12 cellular contexts compared by ENCODE assay signal in genomic region chr20:38883081-38883980, GRCh38. TPM values are rescaled to one million over a fixed set of nuclear protein-coding genes. Genes with fewer than 3 reads are reported as not detected.
A peak's percentile ranks its signal among the peaks of the same experiment; 100 is the strongest.
DNase-seq lines count a peak whose midpoint lies in the region; ATAC-seq, FAIRE-seq and TF ChIP-seq lines count a peak whose summit lies in the region.
"Had no signal": no experiment of that assay in that cellular context is flagged by ENCODE, and none has a peak within 500 bp of the region (broad histone marks: within the 10 kb centered on the region; RNA-seq: fewer than 3 reads in every experiment).

No MANE protein-coding gene starts in this region.

- TF ChIP-seq CTCF in GM12878 (IDR thresholded peaks at IDR 0.05 in 2 of 3, conservative IDR thresholded peaks at IDR 0.05 in 1 of 3; ENCODE audit: control insufficient read depth in 2 of 3, extremely low read depth in 1 of 3, insufficient read depth in 1 of 3, low read depth in 3 of 3, low read length in 3 of 3), result no peak
- TF ChIP-seq CTCF in chondrocyte (IDR thresholded peaks at IDR 0.05), result no peak

- peak overlapping the region; percentile 65 to 94 (median 89) for H3K27ac Mint-ChIP-seq in naive thymus-derived CD8-positive, alpha-beta T cell
- H3K27ac Mint-ChIP-seq in chondrocyte (ENCODE audit: unreplicated experiment), result no peak overlapping the region

- no peaks in the 10 kb centered on the region for H3K9me3 Mint-ChIP-seq in naive thymus-derived CD8-positive, alpha-beta T cell
- no peaks in the 10 kb centered on the region for H3K9me3 Mint-ChIP-seq in chondrocyte (ENCODE audit: low read depth)

- H3K9ac ChIP-seq in GM12878 (ENCODE audit: control insufficient read depth, insufficient read depth, low read length), result no peak overlapping the region
- H3K9ac ChIP-seq: parathyroid adenoma had no signal

- CTCF ChIA-PET in GM12878 (lab: Yijun Ruan, JAX), result interaction anchor here (0.8 to 14.0 kb wide), 6 partner anchors 9 to 24 kb away, joined by 3 to 183 read pairs (median 4); no protein-coding TSS in a partner anchor

- H3K27me3 Mint-ChIP-seq in naive thymus-derived CD8-positive, alpha-beta T cell, result no peaks in the 10 kb centered on the region
- H3K27me3 Mint-ChIP-seq in chondrocyte (ENCODE audit: low read depth), result peaks cover 45% of the 10 kb centered on the region

- peak overlapping the region; percentile 19; the same call in 1 of the 2 replicates for H3K27ac ChIP-seq in GM12878 (ENCODE audit: control insufficient read depth, insufficient read depth)
- H3K27ac ChIP-seq: parathyroid adenoma, thoracic aorta had no signal

- H3K4me1 ChIP-seq in GM12878 (ENCODE audit: control insufficient read depth, insufficient read depth, low read length), result peaks cover 34% of the 10 kb centered on the region

- POLR2A ChIA-PET in GM12878 (lab: Charles Lee), result interaction anchor here (0.8 to 0.9 kb wide), 2 partner anchors 9 to 78 kb away, joined by 3 read pairs; partner anchors contain the start of gene PPP1R16B
- POLR2A ChIA-PET in naive thymus-derived CD8-positive, alpha-beta T cell (lab: Charles Lee), result interaction anchor here (0.6 to 5.5 kb wide), 9 partner anchors 8 to 133 kb away, joined by 3 to 30 read pairs (median 5); partner anchors contain the start of genes DHX35 and PPP1R16B

- 0 out of 2 replicates have a peak, but pooled peaks have one; percentile 18 for TF ChIP-seq POLR2A in GM12878 (IDR thresholded peaks at IDR 0.05; ENCODE audit: low read depth, low read length)

- ATAC-seq in GM12878 (no peak), GM21786 (IDR thresholded peaks at IDR 0.05; ENCODE audit: unreplicated experiment) (no peak)
- peak; percentile 37 to 49 for ATAC-seq in naive thymus-derived CD8-positive, alpha-beta T cell

- H3K36me3 Mint-ChIP-seq in naive thymus-derived CD8-positive, alpha-beta T cell, result no peaks in the 10 kb centered on the region
- no peaks in the 10 kb centered on the region for H3K36me3 Mint-ChIP-seq in chondrocyte (ENCODE audit: low read depth)

- peak overlapping the region in 6 of 10 donors; percentile 8 to 71 (median 28) for H3K4me3 Mint-ChIP-seq in naive thymus-derived CD8-positive, alpha-beta T cell
- H3K4me3 Mint-ChIP-seq in chondrocyte (ENCODE audit: unreplicated experiment), result no peak overlapping the region

- WGBS in GM12878 (ENCODE audit: insufficient coverage, insufficient replicate concordance, low lambda C conversion rate, missing lambda C conversion rate), result 78% methylated on average over 20 of the region's 20 CpGs

- FAIRE-seq in GM12878 (lab: Jason Lieb, UNC), result no peak
- FAIRE-seq: endothelial cell of umbilical vein had no signal

- TF ChIP-seq RAD21 in GM12878 (IDR thresholded peaks at IDR 0.05; ENCODE audit: insufficient read depth, low read depth, low read length), result no peak

- peak in 2 of 3 experiments; percentile 53 to 70 for DNase-seq in NCI-H1417 (lab: John Stamatoyannopoulos, UW)
- no peak for DNase-seq in NCI-H1417 treated with DMSO at 0.1 percent for 48 hours (lab: John Stamatoyannopoulos, UW)
- DNase-seq in NCI-H2196 treated with DMSO at 0.1 percent for 48 hours (lab: John Stamatoyannopoulos, UW; ENCODE audit: unreplicated experiment), result peak; percentile 89
- no peak for DNase-seq in GM12878 (ENCODE audit: low read depth, low spot score)
- no peak for DNase-seq in naive thymus-derived CD8-positive, alpha-beta T cell
- no peak for DNase-seq in OCI-M1 (lab: John Stamatoyannopoulos, UW)
- no peak for DNase-seq in chondrocyte (ENCODE audit: low spot score)
- DNase-seq: activated CD4-positive, CD25-positive, alpha-beta regulatory T cell treated with anti-CD3 and anti-CD28 coated beads, Interleukin-2, amount 50 U/mL, for 72 hours had no signal

- no peak overlapping the region for H3K4me2 ChIP-seq in GM12878 (ENCODE audit: control insufficient read depth, insufficient read depth)

- no peaks in the 10 kb centered on the region for H3K27me3 ChIP-seq in GM12878 (replicated peaks in 1 of 2; ENCODE audit: control insufficient read depth in 2 of 2, insufficient read depth in 2 of 2, low read length in 1 of 2)

- SMC1A ChIA-PET in GM12878 (lab: Charles Lee; ENCODE audit: uncharacterized antibody, unreplicated experiment), result interaction anchor here (0.6 to 16.9 kb wide), 7 partner anchors 9 to 131 kb away, joined by 3 to 248 read pairs (median 6); no protein-coding TSS in a partner anchor

- no peak overlapping the region for H3K4me3 ChIP-seq in GM12878
- H3K4me3 ChIP-seq: thoracic aorta had no signal

- H3K79me2 ChIP-seq in GM12878 (ENCODE audit: control insufficient read depth, insufficient read depth, low read length), result peaks cover 73% of the 10 kb centered on the region
- H3K79me2 ChIP-seq: parathyroid adenoma had no signal

- RAD21 ChIA-PET in GM12878 (lab: Charles Lee; ENCODE audit: unreplicated experiment), result interaction anchor here (1.0 to 14.5 kb wide), 3 partner anchors 9 to 115 kb away, joined by 4 to 205 read pairs (median 4); no protein-coding TSS in a partner anchor

- peaks cover 29 to 71% (median 52%) of the 10 kb centered on the region in 4 donors for H3K4me1 Mint-ChIP-seq in naive thymus-derived CD8-positive, alpha-beta T cell
- H3K4me1 Mint-ChIP-seq in chondrocyte (ENCODE audit: low read depth), result peaks cover 3% of the 10 kb centered on the region

- in situ Hi-C loops in GM12878 (cut with MboI), result no loop called here

- H4K20me1 ChIP-seq in GM12878 (ENCODE audit: control insufficient read depth, insufficient read depth), result no peaks in the 10 kb centered on the region; the same call in 1 of the 2 replicates

- H2AFZ ChIP-seq in GM12878 (ENCODE audit: control insufficient read depth, low read depth, low read length), result no peak overlapping the region
- H2AFZ ChIP-seq: parathyroid adenoma had no signal

- no TSS peak for BruUV-seq in GM12878 (replicated peaks; lab: Mats Ljungman, UMichigan)

- H3K9me3 ChIP-seq in GM12878 (replicated peaks; ENCODE audit: control insufficient read depth, insufficient read depth, low read length), result no peaks in the 10 kb centered on the region
- H3K9me3 ChIP-seq: thoracic aorta had no signal

- no peak for TF ChIP-seq EP300 in GM12878 (IDR thresholded peaks at IDR 0.05; ENCODE audit: borderline replicate concordance in 1 of 2, control insufficient read depth in 1 of 2, low read depth in 2 of 2, low read length in 2 of 2)

- intact Hi-C loops in GM12878 (cut with micrococcal nuclease; ENCODE audit: unreplicated experiment), result no loop called here

- H3K36me3 ChIP-seq in GM12878 (ENCODE audit: control insufficient read depth in 2 of 2, insufficient read depth in 2 of 2, low read length in 1 of 2), result peaks cover 27 to 30% of the 10 kb centered on the region in 2 experiments
- H3K36me3 ChIP-seq: thoracic aorta had no signal

TF ChIP-seq in GM12878, 131 proteins besides CTCF, POLR2A, EP300 and RAD21 (continues in another document):
- TF ChIP-seq MTA3 (IDR thresholded peaks at IDR 0.05; ENCODE audit: borderline replicate concordance, low read length) (no peak), GABPA (IDR thresholded peaks at IDR 0.05; ENCODE audit: low read depth) (no peak), IRF5 (IDR thresholded peaks at IDR 0.05; ENCODE audit: borderline replicate concordance) (no peak), RELB (IDR thresholded peaks at IDR 0.05; ENCODE audit: low read depth) (no peak), CREM (IDR thresholded peaks at IDR 0.05; ENCODE audit: low read depth) (no peak), TCF3 (IDR thresholded peaks at IDR 0.05; ENCODE audit: borderline replicate concordance, insufficient read depth, low read depth, low read length) (no peak), NR2F1 (conservative IDR thresholded peaks at IDR 0.05) (no peak)

RNA-seq across cellular contexts. Expression of gene FAM83D, which starts 42.9 kb away (rescaled TPM):
- total RNA-seq in GM12878 (2013; cell fraction: nucleolus; rRNA removed), result 14.1 and 16.3 TPM in 2 replicates
- total RNA-seq in GM12878 (2014; rRNA removed), result 21.5 and 21.6 TPM in 2 replicates
- total RNA-seq in GM12878 (2014; rRNA removed; fragmentation: Illumina TruSeq; extraction: Trizol), result 12.7 and 13.6 TPM in 2 replicates
- total RNA-seq in GM12878 (2021), result 16.6 and 18.2 TPM in 2 replicates
- 7.7 TPM for polyA plus RNA-seq in GM12878 (2011; ENCODE audit: low read depth)
- polyA plus RNA-seq in GM12878 (2011; rRNA removed), result 32.4 and 34.8 TPM in 2 replicates
- polyA plus RNA-seq in GM12878 (2011; cell fraction: cytosol; rRNA removed), result 28.1 and 32.3 TPM in 2 replicates
- polyA plus RNA-seq in GM12878 (2011; cell fraction: nucleus; rRNA removed), result 37.1 and 42.7 TPM in 2 replicates
- 9.5 and 10.5 TPM in 2 replicates for polyA plus RNA-seq in GM12878 (2012)
- polyA plus RNA-seq in GM12878 (2014; fragmentation: Illumina TruSeq; extraction: Trizol), result 19.7 and 20.2 TPM in 2 replicates
- 1 to 10 TPM; 4.5 to 6.0 TPM for polyA plus RNA-seq in GM12878 (2014; fragmentation: Nextera tagmentation; extraction: Ambion mirVana)
- polyA plus RNA-seq in GM12878 (2014; rRNA removed), result 17.4 and 19.1 TPM in 2 replicates
- polyA plus RNA-seq in GM12878 (2016; fragmentation: Nextera tagmentation; extraction: Ambion mirVana), result 10 to 100 TPM; 34.1 to 34.2 TPM
- polyA minus RNA-seq in GM12878 (2011; rRNA and poly(A)+ RNA removed), result 37.1 and 42.8 TPM in 2 replicates
- polyA minus RNA-seq in GM12878 (2011; cell fraction: cytosol; rRNA and poly(A)+ RNA removed), result 13.1 and 15.3 TPM in 2 replicates
- 18.9 and 35.2 TPM in 2 replicates for polyA minus RNA-seq in GM12878 (2011; cell fraction: nucleus; rRNA and poly(A)+ RNA removed)
- total RNA-seq in naive thymus-derived CD8-positive, alpha-beta T cell, result 1 to 10 TPM; 1.0 to 1.1 TPM
- under 1 TPM; 0.46 to 0.56 (median 0.49) TPM for polyA plus RNA-seq in naive thymus-derived CD8-positive, alpha-beta T cell
- 1.5 to 4.8 TPM (median 4.5 TPM) in 3 replicates for total RNA-seq in chondrocyte

Comparison
In these comparisons a context has a peak if more than half of its experiments do, and no peak if none do; other contexts are left out.
1. DNase-seq: peak in NCI-H1417 (2 of 3) and NCI-H2196 treated with DMSO at 0.1 percent for 48 hours (single experiment); none in NCI-H1417 treated with DMSO at 0.1 percent for 48 hours (single experiment), GM12878 (single experiment), naive thymus-derived CD8-positive, alpha-beta T cell (0 of 10), OCI-M1 (single experiment) and chondrocyte (single experiment).
2. ATAC-seq: peak in naive thymus-derived CD8-positive, alpha-beta T cell (2 of 2); none in GM12878 (single experiment) and GM21786 (single experiment).